ENCODE assay signal across 10 cellular contexts in genomic region chr19:1690570-1691307, GRCh38. TPM values are rescaled to one million over a fixed set of nuclear protein-coding genes. Genes with fewer than 3 reads are reported as not detected.
DNase-seq lines count a peak whose midpoint lies in the region; ATAC-seq and TF ChIP-seq lines count a peak whose summit lies in the region.
"Had no signal": no experiment of that assay in that cellular context is flagged by ENCODE, and none has a peak within 500 bp of the region (broad histone marks: within the 10 kb centered on the region; RNA-seq: fewer than 3 reads in every experiment).

No MANE protein-coding gene starts in this region.

- peaks cover 7% of the 10 kb centered on the region for H3K27me3 ChIP-seq in colonic mucosa
- peaks cover 13% of the 10 kb centered on the region for H3K27me3 ChIP-seq in brain microvascular endothelial cell (replicated peaks)

- no peak overlapping the region for H3K27ac Mint-ChIP-seq in T-helper 17 cell

- H3K4me3 Mint-ChIP-seq in T-helper 17 cell, result no peak overlapping the region

- H3K4me1 ChIP-seq in colonic mucosa, result no peaks in the 10 kb centered on the region

- H3K36me3 ChIP-seq in colonic mucosa, result no peaks in the 10 kb centered on the region
- H3K36me3 ChIP-seq in brain microvascular endothelial cell (replicated peaks), result no peaks in the 10 kb centered on the region

- in situ Hi-C loops in brain microvascular endothelial cell (cut with HindIII; ENCODE audit: low pct_ligation_motif_present, low sequenced_read_pairs), result no loop called here

- peaks cover 5% of the 10 kb centered on the region for H3K4me1 Mint-ChIP-seq in T-helper 17 cell

- H3K4me3 ChIP-seq in colonic mucosa (no peak overlapping the region), brain microvascular endothelial cell (ENCODE audit: low read depth, low read length) (no peak overlapping the region)

- TF ChIP-seq CTCF in colonic mucosa (IDR thresholded peaks at IDR 0.05), result no peak
- TF ChIP-seq CTCF in brain microvascular endothelial cell (IDR thresholded peaks at IDR 0.05; ENCODE audit: low read depth, low read length, missing control alignments), result no peak

- H3K9ac ChIP-seq in colonic mucosa (ENCODE audit: low read depth in 2 of 2, low read length in 2 of 2), result no peak overlapping the region

- intact Hi-C loops in colonic mucosa (cut with DNase I), result no loop called here

- peak; percentile 60 for ATAC-seq in T-helper 17 cell

- H3K9me3 ChIP-seq in T-helper 17 cell (ENCODE audit: control insufficient read depth, low read length, poor library complexity, severe bottlenecking) (no peaks in the 10 kb centered on the region), colonic mucosa (no peaks in the 10 kb centered on the region)

- DNase-seq in NCI-H345 (lab: John Stamatoyannopoulos, UW), result peak; percentile 36
- no peak for DNase-seq in NCI-H345 treated with DMSO at 0.1 percent for 48 hours (lab: John Stamatoyannopoulos, UW; ENCODE audit: unreplicated experiment)
- DNase-seq in T-helper 17 cell, result peak in 2 of 3 donors; percentile 23 to 42
- DNase-seq in colonic mucosa, result peak; percentile 64
- peak; percentile 68 to 70 for DNase-seq in stimulated activated CD4-positive, alpha-beta T cell treated with anti-CD3 and anti-CD28 coated beads, Interleukin-2, amount 100 ng/mL, for 48 hours
- no peak for DNase-seq in brain microvascular endothelial cell
- no peak for DNase-seq in putamen (ENCODE audit: low spot score)
- DNase-seq in NCI-H510A treated with DMSO at 0.1 percent for 48 hours (lab: John Stamatoyannopoulos, UW), result no peak

- peaks cover 45% of the 10 kb centered on the region for H3K27me3 Mint-ChIP-seq in T-helper 17 cell

- H3K36me3 Mint-ChIP-seq in T-helper 17 cell (ENCODE audit: low read depth), result peaks cover 4% of the 10 kb centered on the region

- H3K27ac ChIP-seq in colonic mucosa (no peak overlapping the region), brain microvascular endothelial cell (no peak overlapping the region)
- H3K27ac ChIP-seq: C4-2B, VCaP had no signal

RNA-seq across cellular contexts. Expression of gene TCF3, which starts 38.3 kb away (rescaled TPM):
- total RNA-seq in T-helper 17 cell (10 to 100 TPM; 46.9 to 47.4 TPM), colonic mucosa (100 to 1,000 TPM in 1 of 2 donors, 10 to 100 TPM in 1; 64.2 to 114 TPM)

Comparison
In these comparisons a context has a peak if more than half of its experiments do, and no peak if none do; other contexts are left out.
1. DNase-seq: peak in NCI-H345 (single experiment), T-helper 17 cell (2 of 3), colonic mucosa (single experiment) and stimulated activated CD4-positive, alpha-beta T cell treated with anti-CD3 and anti-CD28 coated beads, Interleukin-2, amount 100 ng/mL, for 48 hours (2 of 2); none in NCI-H345 treated with DMSO at 0.1 percent for 48 hours (single experiment), brain microvascular endothelial cell (single experiment), putamen (single experiment) and NCI-H510A treated with DMSO at 0.1 percent for 48 hours (single experiment).